ENCODE assay signal across 8 cellular contexts in the genomic region with DNA sequence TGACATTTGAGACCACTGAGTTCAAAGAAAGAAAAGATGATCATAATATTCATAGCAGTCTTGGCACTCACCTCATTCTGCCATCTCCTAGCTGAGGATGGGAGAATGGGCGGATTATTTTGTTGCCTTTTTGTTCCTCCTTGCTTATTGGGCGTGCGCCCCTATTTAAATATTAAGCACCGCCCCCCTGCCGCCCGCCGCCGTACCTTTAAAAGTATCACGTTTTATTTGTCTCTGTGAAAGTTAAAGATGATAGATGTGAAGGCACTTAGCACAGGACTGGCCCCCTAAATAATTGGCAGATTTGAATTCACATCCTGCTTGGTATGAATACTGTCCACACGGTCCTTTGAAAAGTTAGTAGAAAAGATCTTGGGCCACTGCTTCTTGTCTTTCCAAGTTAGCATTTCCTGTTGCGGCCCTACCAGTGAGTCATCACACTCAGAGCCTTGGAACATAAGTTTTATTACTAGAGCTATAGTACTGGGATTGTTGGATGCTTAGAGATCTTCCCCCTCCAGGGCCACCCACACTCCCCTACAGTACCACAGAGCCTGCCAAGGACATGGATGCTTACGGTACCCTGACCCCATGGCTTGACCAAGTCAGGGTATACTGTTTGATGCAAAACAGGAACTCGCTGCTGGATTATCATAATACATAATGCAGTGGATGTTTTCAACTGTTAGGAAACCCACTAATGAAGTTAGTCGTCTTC. TPM values are rescaled to one million over a fixed set of nuclear protein-coding genes. Genes with fewer than 3 reads are reported as not detected.
DNase-seq lines count a peak whose midpoint lies in the region; ATAC-seq, FAIRE-seq and TF ChIP-seq lines count a peak whose summit lies in the region.
"Not testable (repeated sequence)": the region's sequence is repeated elsewhere in the genome, so short reads cannot be mapped to it uniquely, and the experiment has no call there.

No MANE protein-coding gene starts in this region.

- TF ChIP-seq POLR2A in H54 (IDR thresholded peaks at IDR 0.05; ENCODE audit: low read depth, low read length) = not testable (repeated sequence)

- peaks cover 20% of the 10 kb centered on the region for H3K79me2 ChIP-seq in fibroblast of lung (ENCODE audit: control insufficient read depth, insufficient read depth, low read length)
- peaks cover 39% of the 10 kb centered on the region for H3K79me2 ChIP-seq in hepatocyte

- H3K9me3 Mint-ChIP-seq in brain; naive thymus-derived CD8-positive, alpha-beta T cell; stimulated activated naive B cell treated with anti-CD40 and anti-IgM and Interleukin-4, amounts not matched to agents 10 μg/mL and 1 μg/mL and 100 μg/mL, for 72 hours: not testable (repeated sequence)

- WGBS in hepatocyte (ENCODE audit: low lambda C conversion rate, missing lambda C conversion rate) = 85% methylated on average over 14 of the region's 14 CpGs

- DNase-seq in AG04449 (ENCODE audit: low read depth, low spot score) (peak; percentile 17), SJSA1 (ENCODE audit: low read depth in 1 of 2, low spot score in 2 of 2) (peak; percentile 84 to 87), fibroblast of lung (ENCODE audit: low read depth in 2 of 2) (peak; percentile 64 to 69), hepatocyte (ENCODE audit: low spot score) (peak; percentile 37)
- not testable (repeated sequence) for DNase-seq in H54 (ENCODE audit: insufficient read length, low spot score); naive thymus-derived CD8-positive, alpha-beta T cell; stimulated activated naive B cell treated with anti-CD40 and anti-IgM and Interleukin-4, amounts not matched to agents 10 μg/mL and 1 μg/mL and 100 μg/mL, for 72 hours

- not testable (repeated sequence) for H3K27me3 ChIP-seq in SJSA1 (replicated peaks); fibroblast of lung (ENCODE audit: control insufficient read depth, insufficient read depth, low read length); hepatocyte

- POLR2A ChIA-PET in AG04449 (lab: Yijun Ruan, JAX); naive thymus-derived CD8-positive, alpha-beta T cell (lab: Charles Lee): not testable (repeated sequence)

- H3K36me3 Mint-ChIP-seq in brain = peaks cover 62% of the 10 kb centered on the region
- peaks cover 0 to 80% (median 29%) of the 10 kb centered on the region in 3 donors for H3K36me3 Mint-ChIP-seq in naive thymus-derived CD8-positive, alpha-beta T cell
- H3K36me3 Mint-ChIP-seq in stimulated activated naive B cell treated with anti-CD40 and anti-IgM and Interleukin-4, amounts not matched to agents 10 μg/mL and 1 μg/mL and 100 μg/mL, for 72 hours = peaks cover 42 to 64% of the 10 kb centered on the region in 2 donors

- H3K4me3 ChIP-seq in AG04449 (ENCODE audit: low read depth, low read length); SJSA1; fibroblast of lung (replicated peaks in 1 of 4; ENCODE audit: control extremely low read depth in 1 of 4, insufficient read depth in 1 of 4, low read depth in 3 of 4, low read length in 4 of 4); hepatocyte: not testable (repeated sequence)

- not testable (repeated sequence) for H4K20me1 ChIP-seq in fibroblast of lung (ENCODE audit: control insufficient read depth, extremely low read depth, insufficient read depth, low read length)
- H4K20me1 ChIP-seq in hepatocyte (ENCODE audit: insufficient read depth, poor library complexity, severe bottlenecking) = peaks cover 32% of the 10 kb centered on the region

- CTCF ChIA-PET in AG04449 (lab: Yijun Ruan, JAX) = not testable (repeated sequence)

- H3K9ac ChIP-seq in fibroblast of lung (ENCODE audit: insufficient read depth, low read length) = not testable (repeated sequence)

- not testable (repeated sequence) for TF ChIP-seq CTCF in AG04449 (IDR thresholded peaks at IDR 0.05; ENCODE audit: insufficient read depth, low read length, missing control alignments); brain (conservative IDR thresholded peaks at IDR 0.05); fibroblast of lung (conservative IDR thresholded peaks at IDR 0.05 in 1 of 2, IDR thresholded peaks at IDR 0.05 in 1 of 2; ENCODE audit: low read depth in 1 of 2, low read length in 2 of 2); hepatocyte (IDR thresholded peaks at IDR 0.05; ENCODE audit: poor library complexity)

- H3K4me1 ChIP-seq in SJSA1 (replicated peaks) = peaks cover 14% of the 10 kb centered on the region
- H3K4me1 ChIP-seq in fibroblast of lung (ENCODE audit: control insufficient read depth, extremely low read depth, insufficient read depth, low read length); hepatocyte (ENCODE audit: insufficient read depth): not testable (repeated sequence)

- peak overlapping the region; percentile 63 for H3K27ac ChIP-seq in SJSA1
- peak overlapping the region; percentile 52 for H3K27ac ChIP-seq in fibroblast of lung (ENCODE audit: insufficient read depth, low read length)
- peak overlapping the region; percentile 76 for H3K27ac ChIP-seq in hepatocyte

- not testable (repeated sequence) for H3K9me2 ChIP-seq in hepatocyte (replicated peaks; ENCODE audit: insufficient read depth)

- not testable (repeated sequence) for H3K27me3 Mint-ChIP-seq in brain; naive thymus-derived CD8-positive, alpha-beta T cell; stimulated activated naive B cell treated with anti-CD40 and anti-IgM and Interleukin-4, amounts not matched to agents 10 μg/mL and 1 μg/mL and 100 μg/mL, for 72 hours

- H3K4me2 ChIP-seq in fibroblast of lung (ENCODE audit: extremely low read depth, insufficient read depth, low read length) = peak overlapping the region; percentile 8
- H3K4me2 ChIP-seq in hepatocyte = not testable (repeated sequence)

- H2AFZ ChIP-seq in fibroblast of lung (ENCODE audit: low read length); hepatocyte: not testable (repeated sequence)

- H3K9me3 ChIP-seq in SJSA1 (replicated peaks); fibroblast of lung (ENCODE audit: control insufficient read depth, insufficient read depth, low read depth, low read length); hepatocyte (ENCODE audit: low read depth): not testable (repeated sequence)

- peaks cover 35% of the 10 kb centered on the region for H3K4me1 Mint-ChIP-seq in brain
- H3K4me1 Mint-ChIP-seq in naive thymus-derived CD8-positive, alpha-beta T cell = peaks cover 9 to 26% (median 17%) of the 10 kb centered on the region in 4 donors
- H3K4me1 Mint-ChIP-seq in stimulated activated naive B cell treated with anti-CD40 and anti-IgM and Interleukin-4, amounts not matched to agents 10 μg/mL and 1 μg/mL and 100 μg/mL, for 72 hours = not testable (repeated sequence)

- not testable (repeated sequence) for H3K4me3 Mint-ChIP-seq in brain; naive thymus-derived CD8-positive, alpha-beta T cell; stimulated activated naive B cell treated with anti-CD40 and anti-IgM and Interleukin-4, amounts not matched to agents 10 μg/mL and 1 μg/mL and 100 μg/mL, for 72 hours

- peak overlapping the region in 3 of 5 experiments; percentile 28 to 76 (median 30) for H3K27ac Mint-ChIP-seq in brain
- peak overlapping the region in 8 of 10 donors; percentile 24 to 79 (median 52) for H3K27ac Mint-ChIP-seq in naive thymus-derived CD8-positive, alpha-beta T cell
- H3K27ac Mint-ChIP-seq in stimulated activated naive B cell treated with anti-CD40 and anti-IgM and Interleukin-4, amounts not matched to agents 10 μg/mL and 1 μg/mL and 100 μg/mL, for 72 hours = peak overlapping the region; percentile 32

- not testable (repeated sequence) for ATAC-seq in naive thymus-derived CD8-positive, alpha-beta T cell; stimulated activated naive B cell treated with anti-CD40 and anti-IgM and Interleukin-4, amounts not matched to agents 10 μg/mL and 1 μg/mL and 100 μg/mL, for 72 hours (replicated peaks)

- peaks cover 41% of the 10 kb centered on the region for H3K36me3 ChIP-seq in SJSA1
- peaks cover 15% of the 10 kb centered on the region for H3K36me3 ChIP-seq in fibroblast of lung (ENCODE audit: control insufficient read depth, insufficient read depth, low read length)
- not testable (repeated sequence) for H3K36me3 ChIP-seq in hepatocyte (replicated peaks; ENCODE audit: insufficient read depth, low read depth)

- peak; percentile 68 for FAIRE-seq in H54 (lab: Jason Lieb, UNC)

RNA-seq across cellular contexts. Expression of a gene that starts 30.5 kb away (rescaled TPM):
- 73.9 and 93.6 TPM in 2 replicates for total RNA-seq in SJSA1 (2014; rRNA removed; shearing (Covaris generic))
- polyA plus RNA-seq in brain (ENCODE audit: insufficient read depth, low read depth, low replicate concordance) = 38.1 TPM
- total RNA-seq in fibroblast of lung = 111 and 147 TPM in 2 replicates
- polyA plus RNA-seq in fibroblast of lung = 114 and 135 TPM in 2 replicates
- polyA plus RNA-seq in fibroblast of lung (2012) = 74.6 and 91.3 TPM in 2 replicates
- polyA minus RNA-seq in fibroblast of lung (ENCODE audit: low replicate concordance) = 90.5 and 93.1 TPM in 2 replicates
- total RNA-seq in hepatocyte = 35.3 and 72.3 TPM in 2 replicates
- 46.2 and 52.6 TPM in 2 replicates for polyA plus RNA-seq in hepatocyte
- 10 to 100 TPM; 29.3 to 33.4 TPM for total RNA-seq in naive thymus-derived CD8-positive, alpha-beta T cell
- polyA plus RNA-seq in naive thymus-derived CD8-positive, alpha-beta T cell = 10 to 100 TPM; 42.6 to 45.1 (median 43.5) TPM

RNA-seq across cellular contexts. Expression of a gene that starts 50.6 kb away (rescaled TPM):
- 60.8 and 75.9 TPM in 2 replicates for total RNA-seq in SJSA1 (2014; rRNA removed; shearing (Covaris generic))
- polyA plus RNA-seq in brain (ENCODE audit: insufficient read depth, low read depth, low replicate concordance) = 58.3 TPM
- total RNA-seq in fibroblast of lung = 64.7 and 68.4 TPM in 2 replicates
- polyA plus RNA-seq in fibroblast of lung = 54.9 and 92.9 TPM in 2 replicates
- polyA plus RNA-seq in fibroblast of lung (2012) = 44.6 and 70.0 TPM in 2 replicates
- polyA minus RNA-seq in fibroblast of lung (ENCODE audit: low replicate concordance) = 66.5 and 81.9 TPM in 2 replicates
- 141 and 142 TPM in 2 replicates for total RNA-seq in hepatocyte
- polyA plus RNA-seq in hepatocyte = 135 and 146 TPM in 2 replicates
- total RNA-seq in naive thymus-derived CD8-positive, alpha-beta T cell = 10 to 100 TPM; 76.1 to 77.8 TPM
- polyA plus RNA-seq in naive thymus-derived CD8-positive, alpha-beta T cell = 10 to 100 TPM; 25.0 to 35.7 (median 28.2) TPM
